ENCODE assay signal across 31 cellular contexts in the genomic region with DNA sequence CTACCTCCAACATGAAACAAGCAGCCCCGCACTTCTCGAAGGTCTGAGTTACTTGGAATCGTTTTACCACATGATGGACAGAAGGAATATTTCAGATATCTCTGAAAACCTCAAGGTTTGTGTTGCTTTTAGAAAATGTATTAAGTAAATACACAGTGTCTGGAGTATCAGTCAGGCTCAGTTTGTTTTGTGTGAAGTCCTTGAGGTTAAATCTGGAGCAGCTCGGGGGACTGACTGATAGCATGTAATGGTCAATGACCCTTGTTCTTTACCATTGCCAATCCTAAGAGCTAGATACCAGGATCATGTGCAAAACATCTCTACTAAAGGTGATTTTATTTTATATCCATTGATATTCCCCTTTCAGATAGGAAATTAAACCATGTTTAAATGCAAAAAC. TPM values are rescaled to one million over a fixed set of nuclear protein-coding genes. Genes with fewer than 3 reads are reported as not detected.
"Had no signal": no experiment of that assay in that cellular context is flagged by ENCODE, and none has a peak within 500 bp of the region (broad histone marks: within the 10 kb centered on the region; RNA-seq: fewer than 3 reads in every experiment).

No MANE protein-coding gene starts in this region.

- H3K36me3 Mint-ChIP-seq: mesothelial cell of epicardium had no signal

- H3K4me3 Mint-ChIP-seq: activated CD4-positive, alpha-beta memory T cell treated with anti-CD3 and anti-CD28 coated beads, Interleukin-2, amount 10 ng/mL, durations not matched to agents 7 days and 5 days; activated CD4-positive, alpha-beta T cell treated with anti-CD3 and anti-CD28 coated beads, Interleukin-2, amount 10 ng/mL, durations not matched to agents 7 days and 5 days; activated naive CD8-positive, alpha-beta T cell treated with anti-CD3 and anti-CD28 coated beads, Interleukin-2, amount 10 ng/mL, durations not matched to agents 7 days and 5 days; activated T-cell treated with anti-CD3 and anti-CD28 coated beads, Interleukin-2, amount 50 U/mL, for 24 hours; central memory CD8-positive, alpha-beta T cell; mesothelial cell of epicardium; naive B cell; nephron progenitor cell; stimulated activated memory B cell treated with anti-CD40 and anti-IgM and Interleukin-4, amounts not matched to agents 10 μg/mL and 1 μg/mL and 100 μg/mL, for 72 hours had no signal

- H3K27ac ChIP-seq: colonic mucosa, ovary, sigmoid colon, stomach, tibial artery, upper lobe of right lung, VCaP had no signal

- DNase-seq: activated CD4-positive, alpha-beta memory T cell treated with anti-CD3 and anti-CD28 coated beads, Interleukin-2, amount 10 ng/mL, durations not matched to agents 7 days and 5 days; activated CD4-positive, alpha-beta T cell treated with anti-CD3 and anti-CD28 coated beads, Interleukin-2, amount 10 ng/mL, durations not matched to agents 7 days and 5 days; activated CD8-positive, alpha-beta memory T cell treated with anti-CD3 and anti-CD28 coated beads, Interleukin-2, amount 50 U/mL, for 48 hours; activated naive CD4-positive, alpha-beta T cell; activated naive CD8-positive, alpha-beta T cell treated with anti-CD3 and anti-CD28 coated beads, Interleukin-2, amount 10 ng/mL, durations not matched to agents 7 days and 5 days; activated T-cell treated with anti-CD3 and anti-CD28 coated beads, Interleukin-2, amount 50 U/mL, for 24 hours; amygdala; colonic mucosa; effector CD8-positive, alpha-beta T cell; glutamatergic neuron; left cardiac atrium; naive B cell; nephron progenitor cell; ovary; retina; sigmoid colon; stimulated activated CD4-positive, alpha-beta T cell treated with anti-CD3 and anti-CD28 coated beads, Interleukin-1b, Interleukin-23, amount 100 ng/mL, for 48 hours; stimulated activated CD4-positive, alpha-beta T cell treated with anti-CD3 and anti-CD28 coated beads, Interleukin-4, amount 100 ng/mL, for 4 hours; stimulated activated CD8-positive, alpha-beta memory T cell treated with anti-CD3 and anti-CD28 coated beads, Interleukin-4, amount 100 ng/mL, for 48 hours; stomach; T-helper 1 cell; tibial artery; upper lobe of right lung had no signal

- H3K9me3 Mint-ChIP-seq: activated CD4-positive, alpha-beta memory T cell treated with anti-CD3 and anti-CD28 coated beads, Interleukin-2, amount 10 ng/mL, durations not matched to agents 7 days and 5 days; activated CD4-positive, alpha-beta T cell treated with anti-CD3 and anti-CD28 coated beads, Interleukin-2, amount 10 ng/mL, durations not matched to agents 7 days and 5 days; activated naive CD8-positive, alpha-beta T cell treated with anti-CD3 and anti-CD28 coated beads, Interleukin-2, amount 10 ng/mL, durations not matched to agents 7 days and 5 days; activated T-cell treated with anti-CD3 and anti-CD28 coated beads, Interleukin-2, amount 50 U/mL, for 24 hours; activated T-helper 2 cell treated with anti-CD3 and anti-CD28 coated beads, Interferon-gamma antibody, Interleukin-2, Interleukin-4, amounts not matched to agents 10 μg/mL and 5 μg/mL and 100 μg/mL, durations not matched to agents 14 hours and 24 hours and 36 hours; central memory CD8-positive, alpha-beta T cell; mesothelial cell of epicardium; nephron progenitor cell; stimulated activated memory B cell treated with anti-CD40 and anti-IgM and Interleukin-4, amounts not matched to agents 10 μg/mL and 1 μg/mL and 100 μg/mL, for 72 hours had no signal

- H3K27me3 Mint-ChIP-seq: activated CD4-positive, alpha-beta memory T cell treated with anti-CD3 and anti-CD28 coated beads, Interleukin-2, amount 10 ng/mL, durations not matched to agents 7 days and 5 days; activated CD4-positive, alpha-beta T cell treated with anti-CD3 and anti-CD28 coated beads, Interleukin-2, amount 10 ng/mL, durations not matched to agents 7 days and 5 days; activated naive CD8-positive, alpha-beta T cell treated with anti-CD3 and anti-CD28 coated beads, Interleukin-2, amount 10 ng/mL, durations not matched to agents 7 days and 5 days; activated T-cell treated with anti-CD3 and anti-CD28 coated beads, Interleukin-2, amount 50 U/mL, for 24 hours; central memory CD8-positive, alpha-beta T cell; naive B cell; progenitor cell of endocrine pancreas; stimulated activated memory B cell treated with anti-CD40 and anti-IgM and Interleukin-4, amounts not matched to agents 10 μg/mL and 1 μg/mL and 100 μg/mL, for 72 hours had no signal

- H3K27me3 ChIP-seq: colonic mucosa, ovary, sigmoid colon, stomach, tibial artery, upper lobe of right lung had no signal

- ATAC-seq: activated CD4-positive, CD25-positive, alpha-beta regulatory T cell treated with anti-CD3 and anti-CD28 coated beads, Interleukin-2, amount 50 U/mL, for 24 hours; left cardiac atrium; stimulated activated memory B cell treated with anti-CD40 and anti-IgM and Interleukin-4, amounts not matched to agents 10 μg/mL and 1 μg/mL and 100 μg/mL, for 72 hours; upper lobe of right lung had no signal

- H3K27ac Mint-ChIP-seq: activated CD4-positive, alpha-beta memory T cell treated with anti-CD3 and anti-CD28 coated beads, Interleukin-2, amount 10 ng/mL, durations not matched to agents 7 days and 5 days; activated CD4-positive, alpha-beta T cell treated with anti-CD3 and anti-CD28 coated beads, Interleukin-2, amount 10 ng/mL, durations not matched to agents 7 days and 5 days; activated naive CD8-positive, alpha-beta T cell treated with anti-CD3 and anti-CD28 coated beads, Interleukin-2, amount 10 ng/mL, durations not matched to agents 7 days and 5 days; activated T-cell treated with anti-CD3 and anti-CD28 coated beads, Interleukin-2, amount 50 U/mL, for 24 hours; activated T-helper 2 cell treated with anti-CD3 and anti-CD28 coated beads, Interferon-gamma antibody, Interleukin-2, Interleukin-4, amounts not matched to agents 10 μg/mL and 5 μg/mL and 100 μg/mL, durations not matched to agents 14 hours and 24 hours and 36 hours; mesothelial cell of epicardium; naive B cell; nephron progenitor cell; progenitor cell of endocrine pancreas; stimulated activated memory B cell treated with anti-CD40 and anti-IgM and Interleukin-4, amounts not matched to agents 10 μg/mL and 1 μg/mL and 100 μg/mL, for 72 hours had no signal

- H3K9me3 ChIP-seq: colonic mucosa, ovary, sigmoid colon, stomach, tibial artery, upper lobe of right lung had no signal

- H3K4me3 ChIP-seq: colonic mucosa, ovary, sigmoid colon, smooth muscle cell, stomach, tibial artery, upper lobe of right lung had no signal

- H3K4me1 ChIP-seq: colonic mucosa, sigmoid colon, stomach, upper lobe of right lung had no signal

- H3K36me3 ChIP-seq: colonic mucosa, ovary had no signal

RNA-seq across cellular contexts. Expression of gene ERAP2, which starts 32.7 kb away (rescaled TPM):
- total RNA-seq: progenitor cell of endocrine pancreas had no signal
